8 cellular contexts compared by ENCODE assay signal in genomic region chrX:16484338-16484737, GRCh38.
DNase-seq lines count a peak whose midpoint lies in the region; ATAC-seq, FAIRE-seq and TF ChIP-seq lines count a peak whose summit lies in the region.

No MANE protein-coding gene starts in this region.

- H3K9me3 Mint-ChIP-seq in activated CD8-positive, alpha-beta T cell treated with anti-CD3 and anti-CD28 coated beads, Interleukin-2, amount 10 ng/mL, durations not matched to agents 7 days and 5 days (ENCODE audit: insufficient read depth) = no peaks in the 10 kb centered on the region

- H3K27me3 ChIP-seq in left ventricle myocardium inferior (ENCODE audit: low read depth) (no peaks in the 10 kb centered on the region), prostate gland (replicated peaks; ENCODE audit: insufficient read depth) (no peaks in the 10 kb centered on the region)

- CTCF ChIA-PET in activated CD8-positive, alpha-beta T cell treated with anti-CD3 and anti-CD28 coated beads, Interleukin-2, amount 10 ng/mL, durations not matched to agents 7 days and 5 days (lab: Charles Lee) = no interaction called here

- POLR2A ChIA-PET in activated CD8-positive, alpha-beta T cell treated with anti-CD3 and anti-CD28 coated beads, Interleukin-2, amount 10 ng/mL, durations not matched to agents 7 days and 5 days (lab: Charles Lee) = no interaction called here

- no peak overlapping the region for H3K27ac ChIP-seq in left ventricle myocardium inferior (replicated peaks)
- H3K27ac ChIP-seq in prostate gland = no peak overlapping the region

- FAIRE-seq in urothelium cell line (lab: Jason Lieb, UNC) = no peak

- intact Hi-C loops in left ventricle myocardium superior (cut with micrococcal nuclease) (no loop called here), left ventricle myocardium inferior (cut with micrococcal nuclease) (no loop called here), prostate gland (cut with DNase I) (no loop called here)

- no peaks in the 10 kb centered on the region for H3K9me3 ChIP-seq in left ventricle myocardium inferior (replicated peaks)
- no peaks in the 10 kb centered on the region for H3K9me3 ChIP-seq in prostate gland

- no peaks in the 10 kb centered on the region for H3K36me3 Mint-ChIP-seq in activated CD8-positive, alpha-beta T cell treated with anti-CD3 and anti-CD28 coated beads, Interleukin-2, amount 10 ng/mL, durations not matched to agents 7 days and 5 days (ENCODE audit: low read depth)

- H3K27ac Mint-ChIP-seq in activated CD8-positive, alpha-beta T cell treated with anti-CD3 and anti-CD28 coated beads, Interleukin-2, amount 10 ng/mL, durations not matched to agents 7 days and 5 days = peak overlapping the region; percentile 39

- H3K4me1 ChIP-seq in left ventricle myocardium inferior = no peaks in the 10 kb centered on the region
- no peaks in the 10 kb centered on the region for H3K4me1 ChIP-seq in prostate gland (replicated peaks)

- no peak for TF ChIP-seq CTCF in left ventricle myocardium inferior (IDR thresholded peaks at IDR 0.05; ENCODE audit: borderline replicate concordance)
- no peak for TF ChIP-seq CTCF in prostate gland (IDR thresholded peaks at IDR 0.05)

- no peak overlapping the region for H3K4me3 Mint-ChIP-seq in activated CD8-positive, alpha-beta T cell treated with anti-CD3 and anti-CD28 coated beads, Interleukin-2, amount 10 ng/mL, durations not matched to agents 7 days and 5 days

- no peak for TF ChIP-seq POLR2A in prostate gland (IDR thresholded peaks at IDR 0.05)

- no peak for DNase-seq in left ventricle myocardium superior
- no peak for DNase-seq in left ventricle myocardium inferior
- DNase-seq in activated CD8-positive, alpha-beta T cell treated with anti-CD3 and anti-CD28 coated beads, Interleukin-2, amount 10 ng/mL, durations not matched to agents 7 days and 5 days = peak; percentile 49
- DNase-seq in hepatic stellate cell (ENCODE audit: low spot score) = peak; percentile 34
- DNase-seq in urothelium cell line (ENCODE audit: low spot score) = peak; percentile 29
- DNase-seq in HUDEP-2 (lab: John Stamatoyannopoulos, UW; ENCODE audit: unreplicated experiment in 76 of 76) = no peak
- no peak for DNase-seq in KG1 (lab: John Stamatoyannopoulos, UW)
- DNase-seq in prostate gland (ENCODE audit: low spot score) = no peak

- H3K4me3 ChIP-seq in left ventricle myocardium inferior = no peak overlapping the region
- no peak overlapping the region for H3K4me3 ChIP-seq in prostate gland

- peaks cover 15% of the 10 kb centered on the region for H3K4me1 Mint-ChIP-seq in activated CD8-positive, alpha-beta T cell treated with anti-CD3 and anti-CD28 coated beads, Interleukin-2, amount 10 ng/mL, durations not matched to agents 7 days and 5 days (ENCODE audit: low read depth)

- H3K36me3 ChIP-seq in left ventricle myocardium inferior = no peaks in the 10 kb centered on the region
- H3K36me3 ChIP-seq in prostate gland = no peaks in the 10 kb centered on the region

- H3K27me3 Mint-ChIP-seq in activated CD8-positive, alpha-beta T cell treated with anti-CD3 and anti-CD28 coated beads, Interleukin-2, amount 10 ng/mL, durations not matched to agents 7 days and 5 days (ENCODE audit: low read depth) = no peaks in the 10 kb centered on the region

- ATAC-seq in left ventricle myocardium superior = peak; percentile 22
- peak; percentile 80 for ATAC-seq in activated CD8-positive, alpha-beta T cell treated with anti-CD3 and anti-CD28 coated beads, Interleukin-2, amount 10 ng/mL, durations not matched to agents 7 days and 5 days

Comparison
In these comparisons a context has a peak if more than half of its experiments do, and no peak if none do; other contexts are left out.
1. DNase-seq: peak in activated CD8-positive, alpha-beta T cell treated with anti-CD3 and anti-CD28 coated beads, Interleukin-2, amount 10 ng/mL, durations not matched to agents 7 days and 5 days (single experiment), hepatic stellate cell (single experiment) and urothelium cell line (single experiment); none in left ventricle myocardium superior (single experiment), left ventricle myocardium inferior (single experiment), HUDEP-2 (0 of 76), KG1 (single experiment) and prostate gland (single experiment).